1 cellular context compared by ENCODE assay signal in genomic region chr3:147184794-147185193, GRCh38.
TF ChIP-seq lines count a peak whose summit lies in the region.

No MANE protein-coding gene starts in this region.

TF ChIP-seq in HepG2, 621 proteins besides CTCF, POLR2A, EP300 and RAD21 (continued from another document and continues in another):
- peak; percentile 78; the same call in 1 of the 2 replicates for TF ChIP-seq ZBTB26 (CRISPR knock-in tag; IDR thresholded peaks at IDR 0.05; ENCODE audit: borderline replicate concordance)
- peak; percentile 31; the same call in 1 of the 2 replicates for TF ChIP-seq ATF2 (CRISPR knock-in tag; IDR thresholded peaks at IDR 0.05)
- TF ChIP-seq ZSCAN25 (CRISPR knock-in tag; IDR thresholded peaks at IDR 0.05): no peak
- TF ChIP-seq YEATS4 (CRISPR knock-in tag; IDR thresholded peaks at IDR 0.05; ENCODE audit: borderline replicate concordance): 0 out of 2 replicates have a peak, but pooled peaks have one; percentile 32
- TF ChIP-seq JARID2 (CRISPR knock-in tag; IDR thresholded peaks at IDR 0.05; ENCODE audit: insufficient replicate concordance): no peak
- no peak for TF ChIP-seq RBM39 (IDR thresholded peaks at IDR 0.05; ENCODE audit: low read depth, low read length, poor library complexity, severe bottlenecking)
- TF ChIP-seq KAT2B (IDR thresholded peaks at IDR 0.05; ENCODE audit: borderline replicate concordance, low read depth, low read length): no peak
- TF ChIP-seq GTF2F1 (IDR thresholded peaks at IDR 0.05; ENCODE audit: low read length): no peak
- no peak for TF ChIP-seq CERS6 (CRISPR knock-in tag; IDR thresholded peaks at IDR 0.05)
- no peak for TF ChIP-seq SRSF9 (IDR thresholded peaks at IDR 0.05; ENCODE audit: borderline replicate concordance, insufficient read depth, low read depth, low read length, poor library complexity, severe bottlenecking)
- TF ChIP-seq EZH2 (conservative IDR thresholded peaks at IDR 0.05; ENCODE audit: low read depth, low read length): no peak
- no peak for TF ChIP-seq AGO2 (optimal IDR thresholded peaks at IDR 0.05; ENCODE audit: low read depth, low read length)
- peak; percentile 79; the same call in 1 of the 2 replicates for TF ChIP-seq TRIM24 (CRISPR knock-in tag; IDR thresholded peaks at IDR 0.05)
- no peak for TF ChIP-seq PBX3 (CRISPR knock-in tag; IDR thresholded peaks at IDR 0.05; ENCODE audit: borderline replicate concordance)
- TF ChIP-seq CREB3 (CRISPR knock-in tag; IDR thresholded peaks at IDR 0.05): no peak
- TF ChIP-seq PRMT3 (CRISPR knock-in tag; IDR thresholded peaks at IDR 0.05; ENCODE audit: borderline replicate concordance, low read depth): no peak
- no peak for TF ChIP-seq KLF15 (CRISPR knock-in tag; IDR thresholded peaks at IDR 0.05; ENCODE audit: borderline replicate concordance)
- no peak for TF ChIP-seq TFDP2 (CRISPR knock-in tag; IDR thresholded peaks at IDR 0.05)
- TF ChIP-seq FOXA1 (IDR thresholded peaks at IDR 0.05): 0 out of 2 replicates have a peak, but pooled peaks have one; percentile 28
- peak; percentile 80 for TF ChIP-seq FOXA1 (CRISPR knock-in tag; IDR thresholded peaks at IDR 0.05)
- TF ChIP-seq ZNF605 (CRISPR knock-in tag; IDR thresholded peaks at IDR 0.05): peak; percentile 63; the same call in 1 of the 2 replicates
- TF ChIP-seq DR1 (CRISPR knock-in tag; IDR thresholded peaks at IDR 0.05): no peak
- no peak for TF ChIP-seq PHF20 (CRISPR knock-in tag; IDR thresholded peaks at IDR 0.05)
- TF ChIP-seq FOSL1 (CRISPR knock-in tag; IDR thresholded peaks at IDR 0.05; ENCODE audit: borderline replicate concordance): no peak
- TF ChIP-seq KLF6 (CRISPR knock-in tag; IDR thresholded peaks at IDR 0.05): peak; percentile 47; the same call in 1 of the 2 replicates
- TF ChIP-seq FIP1L1 (IDR thresholded peaks at IDR 0.05; ENCODE audit: borderline replicate concordance, insufficient read depth, low read depth, low read length): no peak
- peak; percentile 89; the same call in 1 of the 2 replicates for TF ChIP-seq NCOR1 (IDR thresholded peaks at IDR 0.05; ENCODE audit: borderline replicate concordance, low read length)
- no peak; the same call in 1 of the 2 replicates for TF ChIP-seq ZNF362 (CRISPR knock-in tag; IDR thresholded peaks at IDR 0.05; ENCODE audit: borderline replicate concordance)
- TF ChIP-seq ATF4 (CRISPR knock-in tag; IDR thresholded peaks at IDR 0.05): peak in 1 of 2 experiments; percentile 11; a peak in 1 of 4 replicates
- no peak for TF ChIP-seq SMAD1 (CRISPR knock-in tag; IDR thresholded peaks at IDR 0.05; ENCODE audit: borderline replicate concordance, low read depth)
- TF ChIP-seq ZNF740 (CRISPR knock-in tag; IDR thresholded peaks at IDR 0.05): no peak
- TF ChIP-seq ETV5 (CRISPR knock-in tag; IDR thresholded peaks at IDR 0.05; ENCODE audit: borderline replicate concordance): no peak; the same call in 1 of the 2 replicates
- TF ChIP-seq FOXO4 (CRISPR knock-in tag; conservative IDR thresholded peaks at IDR 0.05): no peak
- no peak for TF ChIP-seq ZSCAN30 (CRISPR knock-in tag; IDR thresholded peaks at IDR 0.05)
- TF ChIP-seq RFX3 (CRISPR knock-in tag; IDR thresholded peaks at IDR 0.05): no peak
- no peak for TF ChIP-seq GABPA (IDR thresholded peaks at IDR 0.05; ENCODE audit: low read depth, low read length)
- TF ChIP-seq GABPA (CRISPR knock-in tag; IDR thresholded peaks at IDR 0.05; ENCODE audit: low read depth): no peak
- TF ChIP-seq CBFB (CRISPR knock-in tag; IDR thresholded peaks at IDR 0.05): no peak
- TF ChIP-seq ZNF431 (CRISPR knock-in tag; IDR thresholded peaks at IDR 0.05; ENCODE audit: borderline replicate concordance, low read depth): no peak
- no peak for TF ChIP-seq MXD1 (CRISPR knock-in tag; IDR thresholded peaks at IDR 0.05)
- no peak for TF ChIP-seq TGIF2 (CRISPR knock-in tag; IDR thresholded peaks at IDR 0.05)
- TF ChIP-seq ZBTB34 (CRISPR knock-in tag; IDR thresholded peaks at IDR 0.05): 0 out of 2 replicates have a peak, but pooled peaks have one; percentile 45
- TF ChIP-seq CENPBD1 (CRISPR knock-in tag; IDR thresholded peaks at IDR 0.05; ENCODE audit: borderline replicate concordance, low read depth): no peak
- TF ChIP-seq ZNF136 (CRISPR knock-in tag; IDR thresholded peaks at IDR 0.05; ENCODE audit: low read depth): no peak
- peak; percentile 92 for TF ChIP-seq NCOA2 (CRISPR knock-in tag; IDR thresholded peaks at IDR 0.05)
- TF ChIP-seq ZNF460 (CRISPR knock-in tag; IDR thresholded peaks at IDR 0.05; ENCODE audit: borderline replicate concordance): no peak
- TF ChIP-seq RORA (CRISPR knock-in tag; IDR thresholded peaks at IDR 0.05): 0 out of 2 replicates have a peak, but pooled peaks have one; percentile 69
- TF ChIP-seq HDAC1 (CRISPR knock-in tag; IDR thresholded peaks at IDR 0.05): peak; percentile 59; the same call in 1 of the 2 replicates
- peak; percentile 88; the same call in 1 of the 2 replicates for TF ChIP-seq THRA (CRISPR knock-in tag; IDR thresholded peaks at IDR 0.05; ENCODE audit: borderline replicate concordance)
- 0 out of 2 replicates have a peak, but pooled peaks have one; percentile 19 for TF ChIP-seq ZNF441 (CRISPR knock-in tag; IDR thresholded peaks at IDR 0.05; ENCODE audit: borderline replicate concordance)
